ENCODE assay signal across 1 cellular context in the genomic region with DNA sequence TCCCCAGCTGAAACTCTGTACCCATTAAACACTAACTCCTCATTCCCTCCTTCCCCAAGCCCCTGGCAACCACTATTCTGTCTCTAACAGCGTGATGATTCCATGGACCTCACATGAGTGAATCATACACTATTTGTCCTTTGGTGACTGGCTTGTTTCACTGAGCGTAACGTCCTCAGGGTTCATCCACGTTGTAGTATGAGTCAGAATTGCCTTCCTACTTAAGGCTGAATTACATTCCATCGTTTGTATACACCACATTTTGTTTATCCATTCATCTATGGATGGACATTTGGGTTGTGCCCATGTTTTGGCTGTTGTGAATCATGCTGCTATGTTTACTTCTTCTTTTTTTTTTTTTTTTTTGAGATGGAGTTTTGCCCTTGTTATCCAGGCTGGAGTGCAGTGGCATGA.
A peak's percentile ranks its signal among the peaks of the same experiment; 100 is the strongest.
TF ChIP-seq lines count a peak whose summit lies in the region.

No MANE protein-coding gene starts in this region.

TF ChIP-seq in IMR-90, 13 proteins besides CTCF, POLR2A, EP300 and RAD21 (continued from another document):
- TF ChIP-seq, protein P1, sequence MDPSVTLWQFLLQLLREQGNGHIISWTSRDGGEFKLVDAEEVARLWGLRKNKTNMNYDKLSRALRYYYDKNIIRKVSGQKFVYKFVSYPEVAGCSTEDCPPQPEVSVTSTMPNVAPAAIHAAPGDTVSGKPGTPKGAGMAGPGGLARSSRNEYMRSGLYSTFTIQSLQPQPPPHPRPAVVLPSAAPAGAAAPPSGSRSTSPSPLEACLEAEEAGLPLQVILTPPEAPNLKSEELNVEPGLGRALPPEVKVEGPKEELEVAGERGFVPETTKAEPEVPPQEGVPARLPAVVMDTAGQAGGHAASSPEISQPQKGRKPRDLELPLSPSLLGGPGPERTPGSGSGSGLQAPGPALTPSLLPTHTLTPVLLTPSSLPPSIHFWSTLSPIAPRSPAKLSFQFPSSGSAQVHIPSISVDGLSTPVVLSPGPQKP (IDR thresholded peaks at IDR 0.05; ENCODE audit: borderline replicate concordance, low read depth, low read length): no peak
- TF ChIP-seq CHD1 (IDR thresholded peaks at IDR 0.05; ENCODE audit: low read depth, low read length) (no peak), SMC3 (IDR thresholded peaks at IDR 0.05; ENCODE audit: low read depth, low read length) (peak; percentile 1; the same call in 1 of the 2 replicates), RFX5 (IDR thresholded peaks at IDR 0.05; ENCODE audit: low read depth, low read length) (no peak), MAFK (IDR thresholded peaks at IDR 0.05; ENCODE audit: low read depth, low read length) (no peak), NFE2L2 (IDR thresholded peaks at IDR 0.05; ENCODE audit: low read depth, low read length) (peak; percentile 51; the same call in 1 of the 2 replicates), CEBPB (IDR thresholded peaks at IDR 0.05; ENCODE audit: low read depth, low read length) (peak; percentile 65), RCOR1 (IDR thresholded peaks at IDR 0.05; ENCODE audit: insufficient replicate concordance, low read length) (no peak), BHLHE40 (IDR thresholded peaks at IDR 0.05; ENCODE audit: low read depth, low read length) (peak; percentile 85), MXI1 (IDR thresholded peaks at IDR 0.05; ENCODE audit: borderline replicate concordance, low read depth, low read length) (peak; percentile 41; the same call in 1 of the 2 replicates)
